Comparison of ENCODE assay signal across 14 cellular contexts in the genomic region with DNA sequence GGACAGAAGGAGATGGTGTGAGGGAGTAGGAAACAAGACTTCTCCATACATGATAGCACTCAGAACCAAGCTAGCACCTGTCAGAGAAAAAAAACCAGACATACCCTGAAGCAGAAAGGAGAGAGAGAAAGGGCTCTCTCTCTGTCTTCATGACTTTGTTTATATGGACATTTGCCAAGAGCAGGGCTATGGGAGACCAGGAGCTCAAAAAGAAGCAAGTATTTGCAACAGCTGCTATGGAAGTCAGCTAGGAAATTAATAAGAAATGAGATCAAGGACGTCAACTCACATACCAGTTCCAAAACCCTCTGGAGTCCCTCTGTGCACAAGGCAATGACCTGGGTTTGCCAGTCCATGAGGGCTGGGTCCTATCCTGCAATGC.
DNase-seq lines count a peak whose midpoint lies in the region; ATAC-seq and TF ChIP-seq lines count a peak whose summit lies in the region.
"Had no signal": no experiment of that assay in that cellular context is flagged by ENCODE, and none has a peak within 500 bp of the region (broad histone marks: within the 10 kb centered on the region; RNA-seq: fewer than 3 reads in every experiment).

No MANE protein-coding gene starts in this region.

- no peaks in the 10 kb centered on the region for H3K9me3 ChIP-seq in HEK293 (ENCODE audit: control insufficient read depth, insufficient read depth, low read depth, low read length)
- H3K9me3 ChIP-seq: thoracic aorta had no signal

- no peak for TF ChIP-seq CTCF in HEK293 (tag by site-specific recombination; IDR thresholded peaks at IDR 0.05)

- DNase-seq in EH (ENCODE audit: low read depth) (peak; percentile 6), iris pigment epithelial cell (ENCODE audit: low read depth) (peak; percentile 61), NCI-H1092 treated with DMSO at 0.1 percent for 48 hours (lab: John Stamatoyannopoulos, UW) (no peak), amniotic stem cell (lab: John Stamatoyannopoulos, UW) (no peak)
- DNase-seq in activated CD4-positive, alpha-beta memory T cell treated with anti-CD3 and anti-CD28 coated beads, Interleukin-2, amount 10 ng/mL, durations not matched to agents 7 days and 5 days: no peak
- no peak for DNase-seq in effector CD8-positive, alpha-beta T cell (lab: John Stamatoyannopoulos, UW)
- DNase-seq: DMS153; NCI-H69; posterior cingulate gyrus; stimulated activated CD4-positive, alpha-beta T cell treated with anti-CD3 and anti-CD28 coated beads, Interleukin-2, amount 100 ng/mL, for 48 hours had no signal

- H3K27ac Mint-ChIP-seq in activated CD4-positive, alpha-beta memory T cell treated with anti-CD3 and anti-CD28 coated beads, Interleukin-2, amount 10 ng/mL, durations not matched to agents 7 days and 5 days: peak overlapping the region; percentile 2

- no peaks in the 10 kb centered on the region for H3K9me3 Mint-ChIP-seq in activated CD4-positive, alpha-beta memory T cell treated with anti-CD3 and anti-CD28 coated beads, Interleukin-2, amount 10 ng/mL, durations not matched to agents 7 days and 5 days

- H3K4me1 Mint-ChIP-seq in activated CD4-positive, alpha-beta memory T cell treated with anti-CD3 and anti-CD28 coated beads, Interleukin-2, amount 10 ng/mL, durations not matched to agents 7 days and 5 days: peaks cover 62% of the 10 kb centered on the region

- H3K36me3 Mint-ChIP-seq in activated CD4-positive, alpha-beta memory T cell treated with anti-CD3 and anti-CD28 coated beads, Interleukin-2, amount 10 ng/mL, durations not matched to agents 7 days and 5 days (ENCODE audit: low read depth): peaks cover 5% of the 10 kb centered on the region

- peaks cover 27% of the 10 kb centered on the region for H3K4me1 ChIP-seq in HEK293 (ENCODE audit: control insufficient read depth, insufficient read depth, low read length)

- CTCF ChIA-PET in HEK293 (lab: Yijun Ruan, JAX): interaction anchor here (1.4 kb wide), 1 partner anchor 109 kb away, joined by 6 read pairs; no protein-coding TSS in a partner anchor
- CTCF ChIA-PET in activated CD4-positive, alpha-beta memory T cell treated with anti-CD3 and anti-CD28 coated beads, Interleukin-2, amount 10 ng/mL, durations not matched to agents 7 days and 5 days (lab: Charles Lee): interaction anchor here (0.7 to 1.6 kb wide), 4 partner anchors 9 to 115 kb away, joined by 3 to 6 read pairs (median 4); no protein-coding TSS in a partner anchor

- no peaks in the 10 kb centered on the region for H3K36me3 ChIP-seq in HEK293 (ENCODE audit: control insufficient read depth in 2 of 2, insufficient read depth in 1 of 2, low read length in 2 of 2)
- H3K36me3 ChIP-seq: cardiac muscle cell, thoracic aorta had no signal

- H3K27me3 Mint-ChIP-seq in activated CD4-positive, alpha-beta memory T cell treated with anti-CD3 and anti-CD28 coated beads, Interleukin-2, amount 10 ng/mL, durations not matched to agents 7 days and 5 days: peaks cover 8% of the 10 kb centered on the region

- no peak overlapping the region for H3K4me3 ChIP-seq in HEK293 (ENCODE audit: low read depth, low read length)
- H3K4me3 ChIP-seq: cardiac muscle cell, thoracic aorta had no signal

- POLR2A ChIA-PET in HEK293 (lab: Yijun Ruan, JAX): no interaction called here
- POLR2A ChIA-PET in activated CD4-positive, alpha-beta memory T cell treated with anti-CD3 and anti-CD28 coated beads, Interleukin-2, amount 10 ng/mL, durations not matched to agents 7 days and 5 days (lab: Charles Lee): interaction anchor here (0.8 to 3.6 kb wide), 12 partner anchors 9 to 229 kb away, joined by 3 to 30 read pairs (median 4); a partner anchor contains a TSS

- ATAC-seq in GM18867 (IDR thresholded peaks at IDR 0.05; ENCODE audit: unreplicated experiment): no peak

- no peak overlapping the region for H3K4me3 Mint-ChIP-seq in activated CD4-positive, alpha-beta memory T cell treated with anti-CD3 and anti-CD28 coated beads, Interleukin-2, amount 10 ng/mL, durations not matched to agents 7 days and 5 days

- H3K27ac ChIP-seq in HEK293 (ENCODE audit: extremely low read depth, low read depth, low read length): no peak overlapping the region
- H3K27ac ChIP-seq: cardiac muscle cell, thoracic aorta had no signal

TF ChIP-seq in HEK293, 187 proteins besides CTCF, POLR2A, EP300 and RAD21:
- TF ChIP-seq ZNF600 (tag by site-specific recombination; IDR thresholded peaks at IDR 0.05): 0 out of 2 replicates have a peak, but pooled peaks have one; percentile 5
- no peak for TF ChIP-seq HOXD13 (CRISPR knock-in tag; IDR thresholded peaks at IDR 0.05; ENCODE audit: borderline replicate concordance)

Comparison
In these comparisons a context has a peak if more than half of its experiments do, and no peak if none do; other contexts are left out.
1. DNase-seq: peak in EH (single experiment) and iris pigment epithelial cell (single experiment); none in activated CD4-positive, alpha-beta memory T cell treated with anti-CD3 and anti-CD28 coated beads, Interleukin-2, amount 10 ng/mL, durations not matched to agents 7 days and 5 days (single experiment), effector CD8-positive, alpha-beta T cell (single experiment), NCI-H1092 treated with DMSO at 0.1 percent for 48 hours (single experiment) and amniotic stem cell (single experiment).